1 cellular context compared by ENCODE assay signal in genomic region chr1:108877324-108877812, GRCh38.
TF ChIP-seq lines count a peak whose summit lies in the region.

No MANE protein-coding gene starts in this region.

TF ChIP-seq in K562, 482 proteins besides CTCF, POLR2A, EP300 and RAD21 (continued from another document):
- TF ChIP-seq BCOR (IDR thresholded peaks at IDR 0.05) (no peak), ZNF449 (CRISPR knock-in tag; IDR thresholded peaks at IDR 0.05) (no peak), STAT5B (CRISPR knock-in tag; IDR thresholded peaks at IDR 0.05) (no peak), ZNF584 (CRISPR knock-in tag; IDR thresholded peaks at IDR 0.05; ENCODE audit: low read depth) (no peak), CBFB (CRISPR knock-in tag; IDR thresholded peaks at IDR 0.05) (no peak), MITF (IDR thresholded peaks at IDR 0.05) (no peak), ESRRA (IDR thresholded peaks at IDR 0.05; ENCODE audit: borderline replicate concordance, low read depth) (no peak), STAG1 (CRISPR knock-in tag; IDR thresholded peaks at IDR 0.05; ENCODE audit: borderline replicate concordance) (no peak), ZKSCAN1 (IDR thresholded peaks at IDR 0.05; ENCODE audit: low read depth, low read length) (no peak), KDM1A (IDR thresholded peaks at IDR 0.05) (peak in 1 of 2 experiments; percentile 45; a peak in 1 of 4 replicates), ZNF512 (tag; IDR thresholded peaks at IDR 0.05) (no peak), RBBP5 (IDR thresholded peaks at IDR 0.05; ENCODE audit: borderline replicate concordance, insufficient read depth, low read length, poor library complexity, severe bottlenecking) (peak; percentile 25), ZBTB34 (CRISPR knock-in tag; IDR thresholded peaks at IDR 0.05) (no peak), HDAC1 (IDR thresholded peaks at IDR 0.05) (no peak), ZKSCAN3 (CRISPR knock-in tag; IDR thresholded peaks at IDR 0.05) (no peak), BRD9 (IDR thresholded peaks at IDR 0.05; ENCODE audit: low read depth, partially characterized antibody) (peak; percentile 10), ZNF318 (IDR thresholded peaks at IDR 0.05; ENCODE audit: borderline replicate concordance in 1 of 2, low read depth in 1 of 2) (no peak), HMG20A (CRISPR knock-in tag; conservative IDR thresholded peaks at IDR 0.05) (no peak), ZNF184 (CRISPR knock-in tag; IDR thresholded peaks at IDR 0.05) (no peak), FOXJ3 (CRISPR knock-in tag; IDR thresholded peaks at IDR 0.05) (no peak), ZNF3 (CRISPR knock-in tag; IDR thresholded peaks at IDR 0.05) (no peak), GATA2 (CRISPR knock-in tag; IDR thresholded peaks at IDR 0.05) (peak; percentile 50; the same call in 1 of the 2 replicates), ZNF764 (CRISPR knock-in tag; IDR thresholded peaks at IDR 0.05; ENCODE audit: low read depth) (no peak), HEY1 (CRISPR knock-in tag; IDR thresholded peaks at IDR 0.05; ENCODE audit: borderline replicate concordance) (no peak), ZFPM2 (CRISPR knock-in tag; IDR thresholded peaks at IDR 0.05) (no peak), ZNF277 (CRISPR knock-in tag; IDR thresholded peaks at IDR 0.05; ENCODE audit: borderline replicate concordance) (no peak), UBTF (IDR thresholded peaks at IDR 0.05; ENCODE audit: borderline replicate concordance in 1 of 2, low read depth in 2 of 2, low read length in 2 of 2) (0 out of 4 replicates have a peak, but pooled peaks of 1 of the 2 experiments have one; percentile 1), ZSCAN32 (CRISPR knock-in tag; IDR thresholded peaks at IDR 0.05) (no peak), ZNF121 (CRISPR knock-in tag; conservative IDR thresholded peaks at IDR 0.05) (0 out of 2 replicates have a peak, but pooled peaks have one; percentile 1)
